ENCODE assay signal across 1 cellular context in genomic region chr2:207163053-207163814, GRCh38.
TF ChIP-seq lines count a peak whose summit lies in the region.

No MANE protein-coding gene starts in this region.

TF ChIP-seq in HepG2, 621 proteins besides CTCF, POLR2A, EP300 and RAD21 (continued from another document and continues in another):
- TF ChIP-seq ATF5 (CRISPR knock-in tag; IDR thresholded peaks at IDR 0.05; ENCODE audit: low read depth) = no peak
- no peak for TF ChIP-seq ATF6 (CRISPR knock-in tag; conservative IDR thresholded peaks at IDR 0.05)
- TF ChIP-seq ZNF572 (CRISPR knock-in tag; IDR thresholded peaks at IDR 0.05) = no peak
- no peak for TF ChIP-seq MEIS1 (CRISPR knock-in tag; IDR thresholded peaks at IDR 0.05; ENCODE audit: borderline replicate concordance)
- TF ChIP-seq AKNA (CRISPR knock-in tag; IDR thresholded peaks at IDR 0.05; ENCODE audit: borderline replicate concordance) = no peak
- no peak for TF ChIP-seq FOXO1 (CRISPR knock-in tag; IDR thresholded peaks at IDR 0.05)
- no peak for TF ChIP-seq ZNF251 (CRISPR knock-in tag; IDR thresholded peaks at IDR 0.05)
- TF ChIP-seq ZFP37 (CRISPR knock-in tag; IDR thresholded peaks at IDR 0.05; ENCODE audit: borderline replicate concordance) = no peak
- TF ChIP-seq MIER2 (CRISPR knock-in tag; IDR thresholded peaks at IDR 0.05) = no peak
- no peak for TF ChIP-seq TEAD2 (CRISPR knock-in tag; IDR thresholded peaks at IDR 0.05)
- no peak for TF ChIP-seq CSRNP1 (CRISPR knock-in tag; IDR thresholded peaks at IDR 0.05)
- TF ChIP-seq KLF13 (CRISPR knock-in tag; IDR thresholded peaks at IDR 0.05) = no peak
- no peak for TF ChIP-seq HOMEZ (CRISPR knock-in tag; IDR thresholded peaks at IDR 0.05; ENCODE audit: low read depth)
- 0 out of 4 replicates have a peak, but pooled peaks of 1 of the 2 experiments have one; percentile 23 for TF ChIP-seq REST (IDR thresholded peaks at IDR 0.05; ENCODE audit: borderline replicate concordance in 1 of 2, low read depth in 1 of 2, low read length in 2 of 2)
- TF ChIP-seq ZNF749 (CRISPR knock-in tag; IDR thresholded peaks at IDR 0.05; ENCODE audit: borderline replicate concordance) = no peak
- TF ChIP-seq SOX5 (CRISPR knock-in tag; IDR thresholded peaks at IDR 0.05; ENCODE audit: borderline replicate concordance) = peak; percentile 61; the same call in 1 of the 2 replicates
- no peak for TF ChIP-seq YY1 (IDR thresholded peaks at IDR 0.05; ENCODE audit: insufficient read depth, insufficient replicate concordance, low read depth, low read length)
- TF ChIP-seq ZNF232 (CRISPR knock-in tag; IDR thresholded peaks at IDR 0.05; ENCODE audit: borderline replicate concordance) = no peak
- TF ChIP-seq IKZF5 (CRISPR knock-in tag; IDR thresholded peaks at IDR 0.05) = peak; percentile 35; the same call in 1 of the 2 replicates
- TF ChIP-seq DNMT1 (CRISPR knock-in tag; IDR thresholded peaks at IDR 0.05) = no peak
- TF ChIP-seq BCL6 (CRISPR knock-in tag; IDR thresholded peaks at IDR 0.05) = peak; percentile 59
- no peak for TF ChIP-seq MTA1 (CRISPR knock-in tag; IDR thresholded peaks at IDR 0.05; ENCODE audit: borderline replicate concordance)
- no peak for TF ChIP-seq ZNF770 (CRISPR knock-in tag; IDR thresholded peaks at IDR 0.05)
- TF ChIP-seq ZNF629 (CRISPR knock-in tag; conservative IDR thresholded peaks at IDR 0.05) = no peak
- no peak for TF ChIP-seq ZKSCAN8 (CRISPR knock-in tag; IDR thresholded peaks at IDR 0.05; ENCODE audit: borderline replicate concordance)
- no peak for TF ChIP-seq NPAS2 (CRISPR knock-in tag; IDR thresholded peaks at IDR 0.05; ENCODE audit: borderline replicate concordance)
- TF ChIP-seq ZNF576 (CRISPR knock-in tag; IDR thresholded peaks at IDR 0.05) = no peak
- TF ChIP-seq PLRG1 (conservative IDR thresholded peaks at IDR 0.05) = no peak
- no peak for TF ChIP-seq NBN (conservative IDR thresholded peaks at IDR 0.05)
- TF ChIP-seq THAP9 (CRISPR knock-in tag; IDR thresholded peaks at IDR 0.05; ENCODE audit: borderline replicate concordance) = no peak
- TF ChIP-seq NFYC (CRISPR knock-in tag; IDR thresholded peaks at IDR 0.05) = no peak
- no peak for TF ChIP-seq GABPA (IDR thresholded peaks at IDR 0.05; ENCODE audit: low read depth, low read length)
- TF ChIP-seq GABPA (CRISPR knock-in tag; IDR thresholded peaks at IDR 0.05; ENCODE audit: low read depth) = no peak
- TF ChIP-seq SNRNP70 (IDR thresholded peaks at IDR 0.05; ENCODE audit: low read depth, low read length) = no peak
